Comparison of ENCODE assay signal across 8 cellular contexts in the genomic region with DNA sequence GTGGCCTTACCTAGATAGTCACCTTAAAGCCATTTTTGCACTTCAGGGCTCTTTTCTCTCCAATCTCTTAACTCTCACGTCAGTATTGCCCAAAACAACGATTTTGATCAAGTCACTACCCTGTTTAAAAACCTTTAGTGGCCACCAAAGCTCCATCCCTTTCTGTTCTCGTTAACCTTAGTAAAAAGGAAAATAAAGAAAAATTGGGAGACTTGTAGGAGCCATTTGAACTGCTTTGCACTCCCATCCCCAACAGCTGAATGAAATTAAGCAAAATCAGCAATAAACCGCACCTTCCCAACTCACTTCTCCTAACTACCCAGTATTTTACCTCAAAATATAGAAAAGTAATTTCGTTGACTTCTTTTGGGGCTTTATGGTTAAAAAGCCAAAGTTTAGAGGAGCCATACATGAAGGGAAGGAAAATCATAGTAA. TPM values are rescaled to one million over a fixed set of nuclear protein-coding genes. Genes with fewer than 3 reads are reported as not detected.
A peak's percentile ranks its signal among the peaks of the same experiment; 100 is the strongest.
DNase-seq lines count a peak whose midpoint lies in the region; ATAC-seq, FAIRE-seq and TF ChIP-seq lines count a peak whose summit lies in the region.

No MANE protein-coding gene starts in this region.

- peak overlapping the region; percentile 47 for H3K27ac Mint-ChIP-seq in activated T-cell treated with anti-CD3 and anti-CD28 coated beads, Interleukin-2, amount 50 U/mL, for 72 hours

- peaks cover 33% of the 10 kb centered on the region for H3K4me1 Mint-ChIP-seq in activated T-cell treated with anti-CD3 and anti-CD28 coated beads, Interleukin-2, amount 50 U/mL, for 72 hours (ENCODE audit: low read depth)

- no peak for DNase-seq in activated T-cell treated with anti-CD3 and anti-CD28 coated beads, Interleukin-2, amount 50 U/mL, for 72 hours
- DNase-seq in activated T-cell treated with anti-CD3 and anti-CD28 coated beads, Interleukin-2, amount 50 U/mL, for 1 hour = no peak
- DNase-seq in K562 (ENCODE audit: extremely low read depth in 1 of 4, low spot score in 3 of 4) (no peak), lower lobe of right lung (no peak), tibial artery (no peak), SIG-M5 treated with dmso at 0.1 percent for 504 hours (lab: John Stamatoyannopoulos, UW; ENCODE audit: unreplicated experiment) (no peak), NCI-H2081 (lab: John Stamatoyannopoulos, UW) (no peak)

- H3K36me3 ChIP-seq in K562 (ENCODE audit: control insufficient read depth, insufficient read depth, low read length) (peaks cover 9% of the 10 kb centered on the region; the same call in 2 of the 3 replicates), lower lobe of right lung (no peaks in the 10 kb centered on the region), tibial artery (no peaks in the 10 kb centered on the region)

- H4K20me1 ChIP-seq in K562 (replicated peaks; ENCODE audit: control insufficient read depth, insufficient read depth, low read length) = peaks cover 6% of the 10 kb centered on the region

- BruUV-seq in K562 (replicated peaks; lab: Mats Ljungman, UMichigan) = TSS peak; percentile 97

- H3K4me1 ChIP-seq in K562 (replicated peaks in 1 of 2; ENCODE audit: control insufficient read depth in 2 of 2, insufficient read depth in 2 of 2, low read length in 2 of 2) (peaks cover 7 to 30% of the 10 kb centered on the region in 2 experiments), lower lobe of right lung (peaks cover 37% of the 10 kb centered on the region), tibial artery (peaks cover 0 to 31% (median 11%) of the 10 kb centered on the region in 4 donors)

- no peaks in the 10 kb centered on the region for H3K27me3 ChIP-seq in K562 (ENCODE audit: control insufficient read depth in 2 of 2, insufficient read depth in 2 of 2, low read length in 2 of 2)
- no peaks in the 10 kb centered on the region for H3K27me3 ChIP-seq in lower lobe of right lung (ENCODE audit: low read depth)
- H3K27me3 ChIP-seq in tibial artery = no peaks in the 10 kb centered on the region

- no peaks in the 10 kb centered on the region for H3K9me3 Mint-ChIP-seq in activated T-cell treated with anti-CD3 and anti-CD28 coated beads, Interleukin-2, amount 50 U/mL, for 72 hours

- TF ChIP-seq EP300 in K562 (IDR thresholded peaks at IDR 0.05; ENCODE audit: low read length) = no peak

- CTCF ChIA-PET in K562 (lab: Yijun Ruan, JAX; ENCODE audit: low intra/inter-chr PET ratio) = no interaction called here

- WGBS in K562 (ENCODE audit: insufficient coverage, low coverage, missing lambda C conversion rate) = 42% methylated on average over 5 of the region's 5 CpGs

- H3K9me3 ChIP-seq in K562 (replicated peaks; ENCODE audit: control insufficient read depth, insufficient read depth, low read depth, low read length) (no peaks in the 10 kb centered on the region), lower lobe of right lung (no peaks in the 10 kb centered on the region), tibial artery (no peaks in the 10 kb centered on the region)

- H3K27ac ChIP-seq in K562 (ENCODE audit: extremely low read depth, low read depth, low read length) (peak overlapping the region; percentile 75), lower lobe of right lung (peak overlapping the region; percentile 85), tibial artery (peak overlapping the region; percentile 85 to 89)

- H3K9me1 ChIP-seq in K562 (ENCODE audit: control insufficient read depth, insufficient read depth, low read length) = no peaks in the 10 kb centered on the region

- TF ChIP-seq CTCF in K562 (IDR thresholded peaks at IDR 0.05 in 2 of 3, conservative IDR thresholded peaks at IDR 0.05 in 1 of 3; ENCODE audit: insufficient read depth in 2 of 3, low read depth in 1 of 3, low read length in 3 of 3) (no peak), lower lobe of right lung (IDR thresholded peaks at IDR 0.05) (no peak), tibial artery (IDR thresholded peaks at IDR 0.05) (no peak)

- POLR2A ChIA-PET in K562 (lab: Yijun Ruan, JAX) = interaction anchor here (0.6 to 3.1 kb wide), 7 partner anchors 9 to 269 kb away, joined by 3 to 10 read pairs (median 4); no protein-coding TSS in a partner anchor

- in situ Hi-C loops in K562 (cut with MboI) = no loop called here

- peak overlapping the region; percentile 93 for H2AFZ ChIP-seq in K562 (ENCODE audit: low read depth, low read length)

- ATAC-seq in activated T-cell treated with anti-CD3 and anti-CD28 coated beads, Interleukin-2, amount 50 U/mL, for 72 hours (replicated peaks in 1 of 2) = no peak
- ATAC-seq in K562 = no peak
- no peak for ATAC-seq in lower lobe of right lung
- no peak for ATAC-seq in GM18867 (IDR thresholded peaks at IDR 0.05; ENCODE audit: unreplicated experiment)

- peaks cover 6% of the 10 kb centered on the region for H3K27me3 Mint-ChIP-seq in activated T-cell treated with anti-CD3 and anti-CD28 coated beads, Interleukin-2, amount 50 U/mL, for 72 hours (ENCODE audit: low read depth)

- H3K79me2 ChIP-seq in K562 (ENCODE audit: control insufficient read depth, insufficient read depth, low read length) = peaks cover 44% of the 10 kb centered on the region

- peak overlapping the region; percentile 92 to 100 for H3K4me3 Mint-ChIP-seq in activated T-cell treated with anti-CD3 and anti-CD28 coated beads, Interleukin-2, amount 50 U/mL, for 72 hours

- peak overlapping the region; percentile 91 to 95; a peak in 3 of 4 replicates for H3K9ac ChIP-seq in K562 (ENCODE audit: insufficient read depth in 1 of 2, low read depth in 2 of 2, low read length in 2 of 2)

- peak overlapping the region; percentile 78 for H3K4me3 ChIP-seq in K562
- H3K4me3 ChIP-seq in lower lobe of right lung = peak overlapping the region; percentile 89
- peak overlapping the region; percentile 90 to 99 for H3K4me3 ChIP-seq in tibial artery

- TF ChIP-seq RAD21 in K562 (CRISPR knock-in tag; conservative IDR thresholded peaks at IDR 0.05 in 1 of 2, IDR thresholded peaks at IDR 0.05 in 1 of 2) = no peak

- peak; percentile 83; the same call in 1 of the 2 replicates for TF ChIP-seq POLR2A in K562 (conservative IDR thresholded peaks at IDR 0.05)

- no peak for FAIRE-seq in K562 (lab: Jason Lieb, UNC)

- intact Hi-C loops in K562 (cut with micrococcal nuclease) = no loop called here
- intact Hi-C loops in lower lobe of right lung (cut with DNase I) = no loop called here
- intact Hi-C loops in tibial artery (cut with DNase I; ENCODE audit: low total_unique reads) = no loop called here

- peak overlapping the region; percentile 98 for H3K4me2 ChIP-seq in K562 (ENCODE audit: insufficient read depth, low read length)

- H3K36me3 Mint-ChIP-seq in activated T-cell treated with anti-CD3 and anti-CD28 coated beads, Interleukin-2, amount 50 U/mL, for 72 hours (ENCODE audit: insufficient read depth in 2 of 2) = peaks cover 0 to 3% of the 10 kb centered on the region in 2 donors

TF ChIP-seq in K562, 482 proteins besides CTCF, POLR2A, EP300 and RAD21 (continues in another document):
- TF ChIP-seq FOXP1 (CRISPR knock-in tag; IDR thresholded peaks at IDR 0.05) = 0 out of 2 replicates have a peak, but pooled peaks have one; percentile 18
- peak; percentile 46 for TF ChIP-seq PML (IDR thresholded peaks at IDR 0.05; ENCODE audit: low read length)
- peak; percentile 66; the same call in 1 of the 2 replicates for TF ChIP-seq ZNF175 (CRISPR knock-in tag; IDR thresholded peaks at IDR 0.05; ENCODE audit: low read depth)
- peak; percentile 86; the same call in 1 of the 2 replicates for TF ChIP-seq PREB (CRISPR knock-in tag; IDR thresholded peaks at IDR 0.05)
- TF ChIP-seq GABPA (tag; conservative IDR thresholded peaks at IDR 0.05; ENCODE audit: low read depth) = 0 out of 2 replicates have a peak, but pooled peaks have one; percentile 6
- no peak for TF ChIP-seq PTTG1 (tag; IDR thresholded peaks at IDR 0.05; ENCODE audit: low read depth)
- no peak for TF ChIP-seq FOS (IDR thresholded peaks at IDR 0.05; ENCODE audit: extremely low read depth, insufficient read length)
- TF ChIP-seq ZNF316 (IDR thresholded peaks at IDR 0.05) = peak; percentile 94

RNA-seq across cellular contexts. Expression of gene ARL5A, which starts 0.7 kb away (rescaled TPM):
- total RNA-seq in activated T-cell treated with anti-CD3 and anti-CD28 coated beads, Interleukin-2, amount 50 U/mL, for 72 hours = 10 to 100 TPM; 38.4 to 46.3 TPM
- 74.2 and 178 TPM in 2 replicates for total RNA-seq in K562 (2011; cell fraction: chromatin; rRNA removed; ENCODE audit: low replicate concordance)
- 34.4 and 36.5 TPM in 2 replicates for total RNA-seq in K562 (2011; cell fraction: nucleolus; rRNA removed)
- 75.4 and 160 TPM in 2 replicates for total RNA-seq in K562 (2011; cell fraction: nucleoplasm; rRNA removed)
- 117 and 132 TPM in 2 replicates for total RNA-seq in K562 (2014; rRNA removed)
- 102 and 118 TPM in 2 replicates for total RNA-seq in K562 (2014; rRNA removed; fragmentation: Illumina TruSeq; extraction: Trizol)
- total RNA-seq in K562 (2015; rRNA removed; fragmentation: Illumina TruSeq; extraction: Trizol) = 76.1 and 101 TPM in 2 replicates
- total RNA-seq in K562 (2021) = 92.2 and 94.3 TPM in 2 replicates
- 65.1 and 71.1 TPM in 2 replicates for polyA plus RNA-seq in K562 (2011; rRNA removed)
- polyA plus RNA-seq in K562 (2011; cell fraction: cytosol; rRNA removed) = 22.9 and 43.5 TPM in 2 replicates
- polyA plus RNA-seq in K562 (2011; cell fraction: nucleus; rRNA removed) = 46.1 and 59.3 TPM in 2 replicates
- 41.6 and 51.1 TPM in 2 replicates for polyA plus RNA-seq in K562 (2012)
- polyA plus RNA-seq in K562 (2014; fragmentation: Illumina TruSeq; extraction: Trizol) = 85.4 and 88.4 TPM in 2 replicates
- 10 to 100 TPM; 16.3 to 16.9 TPM for polyA plus RNA-seq in K562 (2014; fragmentation: Nextera tagmentation; extraction: Ambion mirVana)
- 74.8 and 75.6 TPM in 2 replicates for polyA plus RNA-seq in K562 (2014; rRNA removed)
- 144 and 168 TPM in 2 replicates for polyA minus RNA-seq in K562 (2011; rRNA and poly(A)+ RNA removed)
- polyA minus RNA-seq in K562 (2011; cell fraction: cytosol; rRNA and poly(A)+ RNA removed) = 50.1 and 63.7 TPM in 2 replicates
- 63.5 and 96.7 TPM in 2 replicates for polyA minus RNA-seq in K562 (2011; cell fraction: nucleus; rRNA and poly(A)+ RNA removed)
- total RNA-seq in lower lobe of right lung = 52.3 TPM
